9 cellular contexts compared by ENCODE assay signal in genomic region chr3:46930176-46930944, GRCh38. TPM values are rescaled to one million over a fixed set of nuclear protein-coding genes. Genes with fewer than 3 reads are reported as not detected.
A peak's percentile ranks its signal among the peaks of the same experiment; 100 is the strongest.
DNase-seq lines count a peak whose midpoint lies in the region; ATAC-seq and TF ChIP-seq lines count a peak whose summit lies in the region.
"Had no signal": no experiment of that assay in that cellular context is flagged by ENCODE, and none has a peak within 500 bp of the region (broad histone marks: within the 10 kb centered on the region; RNA-seq: fewer than 3 reads in every experiment).

No MANE protein-coding gene starts in this region.

- POLR2A ChIA-PET in OCI-LY7 (lab: Charles Lee): interaction anchor here (0.6 to 5.7 kb wide), 12 partner anchors 11 to 438 kb away, joined by 3 to 39 read pairs (median 4); partner anchors contain the start of genes CCDC12 and NBEAL2

- TF ChIP-seq CTCF in CD14-positive monocyte (IDR thresholded peaks at IDR 0.05): no peak
- TF ChIP-seq CTCF in OCI-LY7 (conservative IDR thresholded peaks at IDR 0.05; ENCODE audit: low read length): no peak
- TF ChIP-seq CTCF in neural progenitor cell (IDR thresholded peaks at IDR 0.05): no peak

- ATAC-seq in GM21526 (IDR thresholded peaks at IDR 0.05; ENCODE audit: low FRiP score, unreplicated experiment): no peak

- H3K4me3 ChIP-seq in OCI-LY7 (ENCODE audit: low read depth, low read length, poor library complexity, severe bottlenecking) (peak overlapping the region; percentile 30), neural progenitor cell (no peak overlapping the region)

- H3K9me3 ChIP-seq in OCI-LY7 (ENCODE audit: low read length) (no peaks in the 10 kb centered on the region), neural progenitor cell (ENCODE audit: low read depth) (no peaks in the 10 kb centered on the region)

- H3K4me1 ChIP-seq in OCI-LY7 (ENCODE audit: insufficient read depth, low read length, poor library complexity, severe bottlenecking) (peaks cover 96% of the 10 kb centered on the region), neural progenitor cell (peaks cover 7% of the 10 kb centered on the region)

- H3K27me3 Mint-ChIP-seq in CD14-positive monocyte (ENCODE audit: low read depth in 3 of 3) (no peaks in the 10 kb centered on the region), neural progenitor cell (ENCODE audit: insufficient read depth, low read depth) (no peaks in the 10 kb centered on the region)
- H3K27me3 Mint-ChIP-seq in dendritic cell treated with granulocyte-macrophage colony-stimulating factor and Interleukin-4, amounts not matched to agents 40 ng/mL and 50 ng/mL, for 4 days: no peaks in the 10 kb centered on the region

- DNase-seq in CD14-positive monocyte (ENCODE audit: low spot score) (peak; percentile 81), OCI-LY7 (ENCODE audit: low spot score) (peak; percentile 53), neural progenitor cell (ENCODE audit: low spot score) (no peak), SIG-M5 treated with dmso at 0.1 percent for 504 hours (lab: John Stamatoyannopoulos, UW; ENCODE audit: unreplicated experiment) (no peak), GM03348 (ENCODE audit: low spot score) (no peak)
- no peak for DNase-seq in activated CD8-positive, alpha-beta memory T cell treated with anti-CD3 and anti-CD28 coated beads, Interleukin-2, amount 50 U/mL, for 4 hours
- DNase-seq: NCI-H526 treated with DMSO at 0.1 percent for 48 hours had no signal

- H3K9me2 ChIP-seq in OCI-LY7 (ENCODE audit: insufficient read depth, low read length): no peaks in the 10 kb centered on the region

- CTCF ChIA-PET in OCI-LY7 (lab: Charles Lee; ENCODE audit: unreplicated experiment): interaction anchor here (1.4 kb wide), 1 partner anchor 49 kb away, joined by 5 read pairs; the partner anchor contains the start of gene NBEAL2

- H3K27ac Mint-ChIP-seq in CD14-positive monocyte (peak overlapping the region; percentile 91 to 98 (median 94)), neural progenitor cell (peak overlapping the region; percentile 46)
- peak overlapping the region; percentile 85 for H3K27ac Mint-ChIP-seq in dendritic cell treated with granulocyte-macrophage colony-stimulating factor and Interleukin-4, amounts not matched to agents 40 ng/mL and 50 ng/mL, for 4 days

- H3K36me3 Mint-ChIP-seq in CD14-positive monocyte (peaks cover 26 to 34% of the 10 kb centered on the region in 2 donors), neural progenitor cell (peaks cover 18% of the 10 kb centered on the region)
- peaks cover 39% of the 10 kb centered on the region for H3K36me3 Mint-ChIP-seq in dendritic cell treated with granulocyte-macrophage colony-stimulating factor and Interleukin-4, amounts not matched to agents 40 ng/mL and 50 ng/mL, for 4 days (ENCODE audit: low read depth)

- H3F3A ChIP-seq in neural progenitor cell (ENCODE audit: low read depth): no peaks in the 10 kb centered on the region

- H3K4me1 Mint-ChIP-seq in CD14-positive monocyte (peaks cover 96% of the 10 kb centered on the region), neural progenitor cell (peaks cover 15% of the 10 kb centered on the region)
- H3K4me1 Mint-ChIP-seq in dendritic cell treated with granulocyte-macrophage colony-stimulating factor and Interleukin-4, amounts not matched to agents 40 ng/mL and 50 ng/mL, for 4 days (ENCODE audit: low read depth): peaks cover 94% of the 10 kb centered on the region

- peaks cover 4% of the 10 kb centered on the region; the same call in 1 of the 2 replicates for H4K20me1 ChIP-seq in OCI-LY7 (ENCODE audit: insufficient read depth, low read length)
- H4K20me1 ChIP-seq in neural progenitor cell (ENCODE audit: low read depth): peaks cover 53% of the 10 kb centered on the region

- peaks cover 73% of the 10 kb centered on the region for H3K79me2 ChIP-seq in OCI-LY7 (ENCODE audit: insufficient read depth, low read depth, low read length)
- H3K79me2 ChIP-seq in neural progenitor cell (ENCODE audit: low read depth): peaks cover 70% of the 10 kb centered on the region

- no TSS peak for BruUV-seq in OCI-LY7 (replicated peaks; lab: Mats Ljungman, UMichigan)

- H3K27me3 ChIP-seq in neural progenitor cell: no peaks in the 10 kb centered on the region

- H3K4me2 ChIP-seq in OCI-LY7 (ENCODE audit: low read length) (peak overlapping the region; percentile 82), neural progenitor cell (no peak overlapping the region)

- H3K27ac ChIP-seq in OCI-LY7 (ENCODE audit: low read depth, low read length, poor library complexity, severe bottlenecking) (peak overlapping the region; percentile 100), neural progenitor cell (no peak overlapping the region)

- H3K9ac ChIP-seq in neural progenitor cell: no peak overlapping the region

- H2AFZ ChIP-seq in OCI-LY7 (ENCODE audit: low read length): no peak overlapping the region
- no peak overlapping the region for H2AFZ ChIP-seq in neural progenitor cell (replicated peaks)

- H3K4me3 Mint-ChIP-seq in CD14-positive monocyte (peak overlapping the region; percentile 57 to 63), neural progenitor cell (no peak overlapping the region)
- peak overlapping the region; percentile 37 for H3K4me3 Mint-ChIP-seq in dendritic cell treated with granulocyte-macrophage colony-stimulating factor and Interleukin-4, amounts not matched to agents 40 ng/mL and 50 ng/mL, for 4 days

- H3K36me3 ChIP-seq in OCI-LY7 (ENCODE audit: insufficient read depth, low read length) (peaks cover 73% of the 10 kb centered on the region), neural progenitor cell (no peaks in the 10 kb centered on the region)

- intact Hi-C loops in CD14-positive monocyte (cut with micrococcal nuclease) (loop anchor here (1.0 to 5.0 kb wide), 2 partner anchors 18 to 47 kb away; partner anchors contain the start of genes CCDC12 (in 1 of the 2) and NBEAL2 (in 1 of the 2)), OCI-LY7 (cut with micrococcal nuclease; ENCODE audit: unreplicated experiment) (no loop called here)
- intact Hi-C loops in dendritic cell treated with granulocyte-macrophage colony-stimulating factor and Interleukin-4, amounts not matched to agents 40 ng/mL and 50 ng/mL, for 4 days (cut with micrococcal nuclease): no loop called here

- H3K9me3 Mint-ChIP-seq in CD14-positive monocyte (peaks cover 0 to 7% (median 3%) of the 10 kb centered on the region in 7 donors), neural progenitor cell (no peaks in the 10 kb centered on the region)
- peaks cover 11% of the 10 kb centered on the region for H3K9me3 Mint-ChIP-seq in dendritic cell treated with granulocyte-macrophage colony-stimulating factor and Interleukin-4, amounts not matched to agents 40 ng/mL and 50 ng/mL, for 4 days

RNA-seq across cellular contexts. Expression of gene CCDC12, which starts 46.2 kb away (rescaled TPM):
- 10 to 100 TPM; 50.1 to 55.8 TPM for polyA plus RNA-seq in CD14-positive monocyte
- 74.9 and 102 TPM in 2 replicates for total RNA-seq in OCI-LY7 (2014; rRNA removed; shearing (Covaris generic))
- total RNA-seq in OCI-LY7 (2022) (107 and 116 TPM in 2 replicates), neural progenitor cell (ENCODE audit: low replicate concordance) (17.9 and 44.0 TPM in 2 replicates)

RNA-seq across cellular contexts. Expression of gene NBEAL2, which starts 49.1 kb away (rescaled TPM):
- 10 to 100 TPM; 10.4 to 17.3 TPM for polyA plus RNA-seq in CD14-positive monocyte
- 53.3 and 74.9 TPM in 2 replicates for total RNA-seq in OCI-LY7 (2014; rRNA removed; shearing (Covaris generic))
- total RNA-seq in OCI-LY7 (2022) (129 and 149 TPM in 2 replicates), neural progenitor cell (ENCODE audit: low replicate concordance) (6.3 and 19.1 TPM in 2 replicates)

RNA-seq across cellular contexts. Expression of gene PTH1R, which starts 52.8 kb away (rescaled TPM):
- not detected for polyA plus RNA-seq in CD14-positive monocyte
- total RNA-seq in OCI-LY7 (2014; rRNA removed; shearing (Covaris generic)): not detected in 2 replicates
- total RNA-seq in OCI-LY7 (2022): not detected in 2 replicates
- total RNA-seq in neural progenitor cell (ENCODE audit: low replicate concordance): 0.43 TPM in 1 of 2 replicates, not detected in the other

Comparison
In these comparisons a context has a peak if more than half of its experiments do, and no peak if none do; other contexts are left out.
1. DNase-seq: peak in CD14-positive monocyte (single experiment) and OCI-LY7 (single experiment); none in neural progenitor cell (single experiment), activated CD8-positive, alpha-beta memory T cell treated with anti-CD3 and anti-CD28 coated beads, Interleukin-2, amount 50 U/mL, for 4 hours (single experiment), SIG-M5 treated with dmso at 0.1 percent for 504 hours (single experiment) and GM03348 (single experiment).
2. intact Hi-C loops: an anchor here in CD14-positive monocyte (1.0 to 5.0 kb wide); none called in OCI-LY7 and dendritic cell treated with granulocyte-macrophage colony-stimulating factor and Interleukin-4, amounts not matched to agents 40 ng/mL and 50 ng/mL, for 4 days.
3. Peak in every context shown above with its lines, with median percentiles within 50 percentile points of each other: H3K27ac Mint-ChIP-seq.